12 cellular contexts compared by ENCODE assay signal in genomic region chr5:103340717-103341397, GRCh38.
DNase-seq lines count a peak whose midpoint lies in the region; ATAC-seq and TF ChIP-seq lines count a peak whose summit lies in the region.
"Had no signal": no experiment of that assay in that cellular context is flagged by ENCODE, and none has a peak within 500 bp of the region (broad histone marks: within the 10 kb centered on the region; RNA-seq: fewer than 3 reads in every experiment).

No MANE protein-coding gene starts in this region.

- intact Hi-C loops in ascending aorta (cut with DNase I) = loop anchor here (10.0 kb wide), 1 partner anchor 1644 kb away; no protein-coding TSS in a partner anchor

- H3K9me3 ChIP-seq in parathyroid adenoma (ENCODE audit: control insufficient read depth, low read length) (no peaks in the 10 kb centered on the region), ascending aorta (no peaks in the 10 kb centered on the region)
- H3K9me3 ChIP-seq: A549 had no signal

- no peak for DNase-seq in activated CD4-positive, CD25-positive, alpha-beta regulatory T cell treated with anti-CD3 and anti-CD28 coated beads, Interleukin-2, amount 50 U/mL, for 72 hours
- DNase-seq in ascending aorta (ENCODE audit: low spot score in 2 of 2) (no peak), SIG-M5 treated with dmso at 0.1 percent for 504 hours (lab: John Stamatoyannopoulos, UW; ENCODE audit: unreplicated experiment) (no peak)
- DNase-seq in stimulated activated CD4-positive, alpha-beta T cell treated with anti-CD3 and anti-CD28 coated beads, Interleukin-4, amount 100 ng/mL, for 24 hours = no peak
- DNase-seq: effector memory CD4-positive, alpha-beta T cell; HCEC 1CT; NCI-H526 treated with DMSO at 0.1 percent for 48 hours had no signal

- no peak for TF ChIP-seq CTCF in parathyroid adenoma (IDR thresholded peaks at IDR 0.05)
- no peak for TF ChIP-seq CTCF in ascending aorta (IDR thresholded peaks at IDR 0.05)

- H3K79me2 ChIP-seq in parathyroid adenoma = no peaks in the 10 kb centered on the region

- peak overlapping the region; percentile 19 for H2AFZ ChIP-seq in parathyroid adenoma

- H3K27ac ChIP-seq in parathyroid adenoma (no peak overlapping the region), ascending aorta (no peak overlapping the region)
- H3K27ac ChIP-seq: A549 had no signal

- no peak overlapping the region for H3K4me2 ChIP-seq in parathyroid adenoma (ENCODE audit: low read length)
- H3K4me2 ChIP-seq: A549 had no signal

- peak; percentile 35 to 83 for ATAC-seq in activated CD4-positive, CD25-positive, alpha-beta regulatory T cell treated with anti-CD3 and anti-CD28 coated beads, Interleukin-2, amount 50 U/mL, for 24 hours
- peak; percentile 93 for ATAC-seq in HG02588 (IDR thresholded peaks at IDR 0.05; ENCODE audit: unreplicated experiment)
- ATAC-seq in HG03575 (IDR thresholded peaks at IDR 0.05; ENCODE audit: extremely low read depth, insufficient number of reproducible peaks, low FRiP score, unreplicated experiment) = peak; percentile 100
- ATAC-seq: A549 had no signal

- H3K27me3 ChIP-seq in parathyroid adenoma (ENCODE audit: control insufficient read depth, insufficient read depth, low read length) = no peaks in the 10 kb centered on the region
- H3K27me3 ChIP-seq in ascending aorta = no peaks in the 10 kb centered on the region

- H3K9ac ChIP-seq in parathyroid adenoma = no peak overlapping the region

- H3K4me3 ChIP-seq in parathyroid adenoma (ENCODE audit: low read depth, low read length) = no peak overlapping the region
- no peak overlapping the region for H3K4me3 ChIP-seq in ascending aorta
- H3K4me3 ChIP-seq: A549 had no signal

- H3K36me3 ChIP-seq in parathyroid adenoma (ENCODE audit: control insufficient read depth, insufficient read depth, low read length) (no peaks in the 10 kb centered on the region), ascending aorta (no peaks in the 10 kb centered on the region)

- H3K4me1 ChIP-seq in parathyroid adenoma (no peaks in the 10 kb centered on the region), ascending aorta (no peaks in the 10 kb centered on the region)
- H3K4me1 ChIP-seq: A549 had no signal
